In genomic region chr15:88982304-88982945, GRCh38 we compare ENCODE assay signal across 10 cellular contexts.
A peak's percentile ranks its signal among the peaks of the same experiment; 100 is the strongest.
DNase-seq lines count a peak whose midpoint lies in the region; ATAC-seq, FAIRE-seq and TF ChIP-seq lines count a peak whose summit lies in the region.
"Had no signal": no experiment of that assay in that cellular context is flagged by ENCODE, and none has a peak within 500 bp of the region (broad histone marks: within the 10 kb centered on the region; RNA-seq: fewer than 3 reads in every experiment).

No MANE protein-coding gene starts in this region.

- H3K27me3 Mint-ChIP-seq in T-cell = no peaks in the 10 kb centered on the region
- H3K27me3 Mint-ChIP-seq in stimulated activated naive CD8-positive, alpha-beta T cell treated with anti-CD3 and anti-CD28 coated beads, Interleukin-15, amount 100 ng/mL, for 72 hours = no peaks in the 10 kb centered on the region

- H3K4me1 Mint-ChIP-seq in T-cell = no peaks in the 10 kb centered on the region
- H3K4me1 Mint-ChIP-seq in stimulated activated naive CD8-positive, alpha-beta T cell treated with anti-CD3 and anti-CD28 coated beads, Interleukin-15, amount 100 ng/mL, for 72 hours = no peaks in the 10 kb centered on the region

- WGBS in heart left ventricle, 4 donors = 30 to 52% (median 39%) methylated on average over 6 to 7 of the region's 7 CpGs

- H3K4me1 ChIP-seq in heart left ventricle = peaks cover 5 to 24% (median 18%) of the 10 kb centered on the region in 12 donors

- peak overlapping the region in 1 of 12 donors; percentile 11 for H3K4me3 ChIP-seq in heart left ventricle

- intact Hi-C loops in heart left ventricle (cut with DNase I) = loop anchor here in 2 of 10 donors (2.0 to 5.0 kb wide), 3 partner anchors 50 to 70 kb away; partner anchors contain the start of gene MFGE8 (in 1 of the 2)

- no peaks in the 10 kb centered on the region for H3K9me3 ChIP-seq in heart left ventricle

- no peak overlapping the region for H3K4me3 Mint-ChIP-seq in T-cell
- no peak overlapping the region for H3K4me3 Mint-ChIP-seq in stimulated activated naive CD8-positive, alpha-beta T cell treated with anti-CD3 and anti-CD28 coated beads, Interleukin-15, amount 100 ng/mL, for 72 hours
- H3K4me3 Mint-ChIP-seq: IgD-negative memory B cell had no signal

- H3K36me3 ChIP-seq in heart left ventricle = no peaks in the 10 kb centered on the region

- peak in 1 of 12 donors; percentile 14 for TF ChIP-seq CTCF in heart left ventricle (IDR thresholded peaks at IDR 0.05)

- H3K27me3 ChIP-seq in heart left ventricle = no peaks in the 10 kb centered on the region

- peak; percentile 44 for FAIRE-seq in GM12892 (lab: Jason Lieb, UNC)
- FAIRE-seq: endothelial cell of umbilical vein had no signal

- TF ChIP-seq POLR2A in GM12892 (IDR thresholded peaks at IDR 0.05; ENCODE audit: low read depth, low read length) = no peak
- peak in 1 of 2 donors; percentile 27 for TF ChIP-seq POLR2A in heart left ventricle (IDR thresholded peaks at IDR 0.05)

- CTCF ChIA-PET in T-cell (lab: Charles Lee) = interaction anchor here in 1 of 2 donors (0.6 to 1.1 kb wide), 5 partner anchors 60 to 207 kb away, joined by 3 to 7 read pairs (median 4); no protein-coding TSS in a partner anchor

- H3K27ac ChIP-seq in heart left ventricle = peak overlapping the region; percentile 6 to 85 (median 72)

- H3K27ac Mint-ChIP-seq in T-cell = no peak overlapping the region
- H3K27ac Mint-ChIP-seq in stimulated activated naive CD8-positive, alpha-beta T cell treated with anti-CD3 and anti-CD28 coated beads, Interleukin-15, amount 100 ng/mL, for 72 hours = peak overlapping the region in 1 of 2 donors; percentile 27
- H3K27ac Mint-ChIP-seq: IgD-negative memory B cell had no signal

- DNase-seq in GM12892 (ENCODE audit: insufficient read length) (no peak), GOT3 (lab: John Stamatoyannopoulos, UW) (peak; percentile 74), MV-4-11 (lab: John Stamatoyannopoulos, UW) (peak; percentile 82), heart left ventricle (peak; percentile 77 to 92 (median 91)), T-cell (no peak), pons (ENCODE audit: low spot score) (no peak)
- DNase-seq in stimulated activated naive CD8-positive, alpha-beta T cell treated with anti-CD3 and anti-CD28 coated beads, Interleukin-15, amount 100 ng/mL, for 72 hours = no peak
- DNase-seq in stimulated activated CD4-positive, alpha-beta T cell treated with anti-CD3 and anti-CD28 coated beads, Interleukin-2, amount 100 ng/mL, for 24 hours = no peak

- H3K36me3 Mint-ChIP-seq in T-cell = no peaks in the 10 kb centered on the region
- H3K36me3 Mint-ChIP-seq: IgD-negative memory B cell had no signal

- H3K9me3 Mint-ChIP-seq in T-cell = no peaks in the 10 kb centered on the region
- H3K9me3 Mint-ChIP-seq in stimulated activated naive CD8-positive, alpha-beta T cell treated with anti-CD3 and anti-CD28 coated beads, Interleukin-15, amount 100 ng/mL, for 72 hours = no peaks in the 10 kb centered on the region
- H3K9me3 Mint-ChIP-seq: IgD-negative memory B cell had no signal

- peak; percentile 85 to 98 (median 95) for ATAC-seq in heart left ventricle
- no peak for ATAC-seq in T-cell (replicated peaks in 1 of 4)
- no peak for ATAC-seq in stimulated activated naive CD8-positive, alpha-beta T cell treated with anti-CD3 and anti-CD28 coated beads, Interleukin-15, amount 100 ng/mL, for 72 hours

- POLR2A ChIA-PET in T-cell (lab: Charles Lee) = no interaction called here

Comparison
In these comparisons a context has a peak if more than half of its experiments do, and no peak if none do; other contexts are left out.
1. DNase-seq: peak in GOT3 (single experiment), MV-4-11 (single experiment) and heart left ventricle (5 of 5); none in GM12892 (single experiment), T-cell (0 of 34), stimulated activated naive CD8-positive, alpha-beta T cell treated with anti-CD3 and anti-CD28 coated beads, Interleukin-15, amount 100 ng/mL, for 72 hours (0 of 2), stimulated activated CD4-positive, alpha-beta T cell treated with anti-CD3 and anti-CD28 coated beads, Interleukin-2, amount 100 ng/mL, for 24 hours (0 of 2) and pons (single experiment).
2. ATAC-seq: peak in heart left ventricle (4 of 4); none in T-cell (0 of 4) and stimulated activated naive CD8-positive, alpha-beta T cell treated with anti-CD3 and anti-CD28 coated beads, Interleukin-15, amount 100 ng/mL, for 72 hours (single experiment).